22 cellular contexts compared by ENCODE assay signal in genomic region chr2:19299032-19299431, GRCh38. TPM values are rescaled to one million over a fixed set of nuclear protein-coding genes. Genes with fewer than 3 reads are reported as not detected.
"Had no signal": no experiment of that assay in that cellular context is flagged by ENCODE, and none has a peak within 500 bp of the region (broad histone marks: within the 10 kb centered on the region; RNA-seq: fewer than 3 reads in every experiment).

No MANE protein-coding gene starts in this region.

- H3K27me3 ChIP-seq: heart left ventricle, tibial artery, vagina had no signal

- H3K36me3 Mint-ChIP-seq: activated CD4-positive, alpha-beta memory T cell treated with anti-CD3 and anti-CD28 coated beads for 36 hours; activated CD8-positive, alpha-beta memory T cell treated with anti-CD3 and anti-CD28 coated beads, Interleukin-2, amount 10 ng/mL, durations not matched to agents 7 days and 5 days; activated naive CD4-positive, alpha-beta T cell treated with anti-CD3 and anti-CD28 coated beads, Interleukin-2, amount 10 ng/mL, durations not matched to agents 7 days and 5 days had no signal

- FAIRE-seq: frontal cortex, islet of Langerhans had no signal

- H3K4me3 Mint-ChIP-seq: activated CD4-positive, alpha-beta memory T cell treated with anti-CD3 and anti-CD28 coated beads for 36 hours; activated CD8-positive, alpha-beta memory T cell treated with anti-CD3 and anti-CD28 coated beads, Interleukin-2, amount 10 ng/mL, durations not matched to agents 7 days and 5 days; activated naive CD4-positive, alpha-beta T cell treated with anti-CD3 and anti-CD28 coated beads, Interleukin-2, amount 10 ng/mL, durations not matched to agents 7 days and 5 days; naive thymus-derived CD8-positive, alpha-beta T cell; T-helper 1 cell treated with Interleukin-12 subunit alpha and Interleukin-12 subunit beta and Interleukin-4 antibody, amounts not matched to agents 30 μg/mL and 1 μg/mL, for 36 hours had no signal

- H3K9me3 ChIP-seq: heart left ventricle, mucosa of descending colon, tibial artery, vagina had no signal

- DNase-seq: activated CD4-positive, alpha-beta memory T cell treated with anti-CD3 and anti-CD28 coated beads for 36 hours; activated CD8-positive, alpha-beta memory T cell treated with anti-CD3 and anti-CD28 coated beads, Interleukin-2, amount 10 ng/mL, durations not matched to agents 7 days and 5 days; activated naive CD4-positive, alpha-beta T cell treated with anti-CD3 and anti-CD28 coated beads, Interleukin-2, amount 10 ng/mL, durations not matched to agents 7 days and 5 days; activated T-cell treated with anti-CD3 and anti-CD28 coated beads, Interleukin-2, amount 50 U/mL, for 1 hour; central memory CD4-positive, alpha-beta T cell; effector CD4-positive, alpha-beta T cell; heart left ventricle; left colon; mucosa of descending colon; naive thymus-derived CD8-positive, alpha-beta T cell; retina; stimulated activated CD4-positive, alpha-beta T cell treated with anti-CD3 and anti-CD28 coated beads, Interleukin-4, amount 100 ng/mL, for 24 hours; stimulated activated naive CD4-positive, alpha-beta T cell; tibial artery; WERI-Rb-1 had no signal

- H3K4me1 Mint-ChIP-seq: activated CD8-positive, alpha-beta memory T cell treated with anti-CD3 and anti-CD28 coated beads, Interleukin-2, amount 10 ng/mL, durations not matched to agents 7 days and 5 days; activated naive CD4-positive, alpha-beta T cell treated with anti-CD3 and anti-CD28 coated beads, Interleukin-2, amount 10 ng/mL, durations not matched to agents 7 days and 5 days; naive thymus-derived CD8-positive, alpha-beta T cell had no signal

- H3K36me3 ChIP-seq: heart left ventricle, tibial artery, vagina, WERI-Rb-1 had no signal

- H3K4me1 ChIP-seq: heart left ventricle, tibial artery, vagina had no signal

- H3K9me3 Mint-ChIP-seq: activated CD4-positive, alpha-beta memory T cell treated with anti-CD3 and anti-CD28 coated beads for 36 hours; activated naive CD4-positive, alpha-beta T cell treated with anti-CD3 and anti-CD28 coated beads, Interleukin-2, amount 10 ng/mL, durations not matched to agents 7 days and 5 days; activated T-helper 2 cell treated with anti-CD3 and anti-CD28 coated beads, Interferon-gamma antibody, Interleukin-2, Interleukin-4, amounts not matched to agents 10 μg/mL and 5 μg/mL and 100 μg/mL, durations not matched to agents 14 hours and 24 hours and 36 hours; T-helper 1 cell treated with Interleukin-12 subunit alpha and Interleukin-12 subunit beta and Interleukin-4 antibody, amounts not matched to agents 30 μg/mL and 1 μg/mL, for 36 hours had no signal

- H3K27ac Mint-ChIP-seq: activated CD4-positive, alpha-beta memory T cell treated with anti-CD3 and anti-CD28 coated beads for 36 hours; activated CD8-positive, alpha-beta memory T cell treated with anti-CD3 and anti-CD28 coated beads, Interleukin-2, amount 10 ng/mL, durations not matched to agents 7 days and 5 days; activated naive CD4-positive, alpha-beta T cell treated with anti-CD3 and anti-CD28 coated beads, Interleukin-2, amount 10 ng/mL, durations not matched to agents 7 days and 5 days; activated T-helper 2 cell treated with anti-CD3 and anti-CD28 coated beads, Interferon-gamma antibody, Interleukin-2, Interleukin-4, amounts not matched to agents 10 μg/mL and 5 μg/mL and 100 μg/mL, durations not matched to agents 14 hours and 24 hours and 36 hours; naive thymus-derived CD8-positive, alpha-beta T cell; T-helper 1 cell treated with Interleukin-12 subunit alpha and Interleukin-12 subunit beta and Interleukin-4 antibody, amounts not matched to agents 30 μg/mL and 1 μg/mL, for 36 hours had no signal

- H3K27me3 Mint-ChIP-seq: activated CD4-positive, alpha-beta memory T cell treated with anti-CD3 and anti-CD28 coated beads for 36 hours; activated naive CD4-positive, alpha-beta T cell treated with anti-CD3 and anti-CD28 coated beads, Interleukin-2, amount 10 ng/mL, durations not matched to agents 7 days and 5 days; naive thymus-derived CD8-positive, alpha-beta T cell had no signal

- H3K27ac ChIP-seq: coronary artery, heart left ventricle, skin epidermis, tibial artery, vagina, WERI-Rb-1 had no signal

- H3K4me3 ChIP-seq: coronary artery, heart left ventricle, mucosa of descending colon, skin epidermis, tibial artery, vagina had no signal

RNA-seq across cellular contexts. Expression of gene OSR1, which starts 59.4 kb away (rescaled TPM):
- total RNA-seq: activated CD4-positive, alpha-beta memory T cell treated with anti-CD3 and anti-CD28 coated beads for 36 hours; activated CD8-positive, alpha-beta memory T cell treated with anti-CD3 and anti-CD28 coated beads, Interleukin-2, amount 10 ng/mL, durations not matched to agents 7 days and 5 days; activated T-helper 2 cell treated with anti-CD3 and anti-CD28 coated beads, Interferon-gamma antibody, Interleukin-2, Interleukin-4, amounts not matched to agents 10 μg/mL and 5 μg/mL and 100 μg/mL, durations not matched to agents 14 hours and 24 hours and 36 hours; naive thymus-derived CD8-positive, alpha-beta T cell had no signal
- polyA plus RNA-seq: naive thymus-derived CD8-positive, alpha-beta T cell had no signal
